ENCODE assay signal across 8 cellular contexts in the genomic region with DNA sequence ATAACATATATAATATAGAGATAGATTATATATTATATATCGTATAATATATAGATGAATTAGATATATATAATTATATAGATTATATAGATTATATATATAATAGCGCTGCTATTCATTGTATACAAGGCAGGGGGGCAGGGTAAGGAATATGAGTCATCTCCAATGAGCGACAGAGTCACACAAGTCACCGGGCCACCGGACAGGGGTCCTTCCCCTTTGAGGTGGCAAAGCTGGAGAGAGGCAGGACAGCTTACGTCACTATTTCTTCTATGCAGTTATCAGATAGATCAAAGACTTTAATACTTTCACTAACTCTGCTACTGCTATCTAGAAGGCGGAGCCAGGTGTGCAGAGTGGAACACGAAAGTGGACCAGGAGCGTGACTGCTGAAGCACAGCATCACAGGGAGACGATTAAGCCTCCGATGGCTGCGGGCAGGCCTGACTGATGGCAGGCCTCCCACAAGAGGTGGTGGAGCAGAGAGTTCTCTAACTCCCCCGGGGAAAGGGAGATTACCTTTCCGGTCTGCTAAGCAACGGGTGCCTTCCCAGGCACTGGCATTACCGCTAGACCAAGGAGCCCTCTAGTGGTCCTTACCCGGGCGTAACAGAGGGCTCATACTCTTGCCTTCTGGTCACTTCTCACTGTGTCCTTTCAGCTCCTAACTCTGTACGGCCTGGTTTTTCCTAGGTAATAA.
DNase-seq lines count a peak whose midpoint lies in the region; ATAC-seq, FAIRE-seq and TF ChIP-seq lines count a peak whose summit lies in the region.

No MANE protein-coding gene starts in this region.

- FAIRE-seq in A204.1 (lab: Jason Lieb, UNC), result peak; percentile 82

- no peak overlapping the region for H3K4me3 ChIP-seq in astrocyte of the spinal cord (ENCODE audit: low read depth, low read length)

- ATAC-seq in GM19043 (IDR thresholded peaks at IDR 0.05; ENCODE audit: low read depth, unreplicated experiment) (peak; percentile 38), HG03469 (IDR thresholded peaks at IDR 0.05; ENCODE audit: unreplicated experiment) (peak; percentile 64), HG02798 (IDR thresholded peaks at IDR 0.05; ENCODE audit: poor library complexity, unreplicated experiment) (no peak), HG03280 (IDR thresholded peaks at IDR 0.05; ENCODE audit: unreplicated experiment) (no peak)

- DNase-seq in astrocyte of the spinal cord (ENCODE audit: low read depth, low spot score) (no peak), Ammon's horn (ENCODE audit: low spot score) (no peak), globus pallidus (ENCODE audit: low spot score) (no peak)

- TF ChIP-seq CTCF in astrocyte of the spinal cord (IDR thresholded peaks at IDR 0.05; ENCODE audit: low read depth, low read length), result peak; percentile 14

- in situ Hi-C loops in astrocyte of the spinal cord (cut with HindIII; ENCODE audit: low sequenced_read_pairs), result no loop called here

Comparison
In these comparisons a context has a peak if more than half of its experiments do, and no peak if none do; other contexts are left out.
1. ATAC-seq: peak in GM19043 (single experiment) and HG03469 (single experiment); none in HG02798 (single experiment) and HG03280 (single experiment).